In the genomic region with DNA sequence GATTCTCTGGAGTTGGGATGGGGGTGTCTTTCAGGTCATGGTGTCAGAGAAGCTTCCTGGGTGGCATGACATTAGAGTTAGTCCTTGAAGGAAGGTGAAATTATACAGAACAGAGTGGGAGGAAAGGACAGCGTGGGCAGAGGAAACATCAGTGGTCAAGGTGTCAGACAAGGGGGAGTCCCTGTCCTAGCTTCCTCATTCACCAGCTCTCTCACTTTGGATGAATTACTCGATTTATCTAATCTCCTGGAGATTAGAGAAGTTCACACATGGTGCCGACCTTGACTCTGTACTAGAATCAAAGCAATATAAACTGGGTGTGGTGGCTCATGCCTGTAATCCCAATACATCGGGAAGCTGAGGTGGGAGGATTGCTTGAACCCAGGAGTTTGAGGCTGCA, we compare ENCODE assay signal across 24 cellular contexts.
A peak's percentile ranks its signal among the peaks of the same experiment; 100 is the strongest.
DNase-seq lines count a peak whose midpoint lies in the region; ATAC-seq and TF ChIP-seq lines count a peak whose summit lies in the region.
"Had no signal": no experiment of that assay in that cellular context is flagged by ENCODE, and none has a peak within 500 bp of the region (broad histone marks: within the 10 kb centered on the region; RNA-seq: fewer than 3 reads in every experiment).

No MANE protein-coding gene starts in this region.

- H3K9me3 ChIP-seq in spleen, result no peaks in the 10 kb centered on the region

- TF ChIP-seq POLR2A in spleen (IDR thresholded peaks at IDR 0.05), result no peak

- H3K4me1 ChIP-seq in spleen, result no peaks in the 10 kb centered on the region

- TF ChIP-seq CTCF in natural killer cell (IDR thresholded peaks at IDR 0.05) (no peak), spleen (IDR thresholded peaks at IDR 0.05 in 8 of 11, conservative IDR thresholded peaks at IDR 0.05 in 3 of 11) (no peak)

- peak; percentile 10 for DNase-seq in activated naive CD4-positive, alpha-beta T cell treated with Interleukin-2 at 50 U/mL for 16 hours
- no peak for DNase-seq in activated naive CD4-positive, alpha-beta T cell treated with anti-CD3 and anti-CD28 coated beads, Interleukin-2, amount 10 ng/mL, durations not matched to agents 7 days and 5 days
- DNase-seq in natural killer cell (no peak), NCI-H1930 (lab: John Stamatoyannopoulos, UW) (no peak), NCI-H1417 treated with DMSO at 0.1 percent for 48 hours (lab: John Stamatoyannopoulos, UW) (no peak), spleen (no peak), caudate nucleus (lab: John Stamatoyannopoulos, UW) (no peak)
- DNase-seq: AML-193; C1 segment of cervical spinal cord; Calu3; CD8-positive, alpha-beta T cell; DMS153; H7; KG1; NCI-H1092 treated with DMSO at 0.1 percent for 48 hours; NCI-H146; NCI-H2029 treated with DMSO at 0.1 percent for 48 hours; NCI-H226; NCI-H510A treated with DMSO at 0.1 percent for 48 hours; NCI-H748 treated with DMSO at 0.1 percent for 48 hours; SHP77 treated with DMSO at 0.1 percent for 48 hours had no signal

- no peaks in the 10 kb centered on the region for H3K9me3 Mint-ChIP-seq in activated naive CD4-positive, alpha-beta T cell treated with anti-CD3 and anti-CD28 coated beads, Interleukin-2, amount 10 ng/mL, durations not matched to agents 7 days and 5 days
- H3K9me3 Mint-ChIP-seq in natural killer cell, result peaks cover 0 to 5% of the 10 kb centered on the region in 2 donors
- H3K9me3 Mint-ChIP-seq: CD8-positive, alpha-beta T cell had no signal

- H3K4me3 Mint-ChIP-seq in activated naive CD4-positive, alpha-beta T cell treated with anti-CD3 and anti-CD28 coated beads, Interleukin-2, amount 10 ng/mL, durations not matched to agents 7 days and 5 days, result no peak overlapping the region
- H3K4me3 Mint-ChIP-seq in natural killer cell, result peak overlapping the region; percentile 2
- H3K4me3 Mint-ChIP-seq: CD8-positive, alpha-beta T cell had no signal

- H3K4me1 Mint-ChIP-seq in activated naive CD4-positive, alpha-beta T cell treated with anti-CD3 and anti-CD28 coated beads, Interleukin-2, amount 10 ng/mL, durations not matched to agents 7 days and 5 days, result peaks cover 17% of the 10 kb centered on the region
- peaks cover 19% of the 10 kb centered on the region in 2 donors for H3K4me1 Mint-ChIP-seq in natural killer cell

- H3K36me3 ChIP-seq in spleen, result no peaks in the 10 kb centered on the region

- peak; percentile 62 for ATAC-seq in HG03432 (IDR thresholded peaks at IDR 0.05; ENCODE audit: unreplicated experiment)
- peak; percentile 36 to 81 (median 51) for ATAC-seq in natural killer cell
- ATAC-seq: CD8-positive, alpha-beta T cell had no signal

- peaks cover 0 to 29% (median 0%) of the 10 kb centered on the region in 7 donors for H3K27me3 ChIP-seq in spleen (replicated peaks in 1 of 7)

- CTCF ChIA-PET in activated naive CD4-positive, alpha-beta T cell treated with anti-CD3 and anti-CD28 coated beads, Interleukin-2, amount 10 ng/mL, durations not matched to agents 7 days and 5 days (lab: Charles Lee), result interaction anchor here (1.2 to 1.3 kb wide), 3 partner anchors 9 to 71 kb away, joined by 3 read pairs; no protein-coding TSS in a partner anchor

- intact Hi-C loops in natural killer cell (cut with micrococcal nuclease), result no loop called here
- intact Hi-C loops in spleen (cut with DNase I; ENCODE audit: low total_unique reads), result no loop called here

- H3K4me3 ChIP-seq in spleen, result no peak overlapping the region
- H3K4me3 ChIP-seq: SK-N-MC had no signal

- H3K27me3 Mint-ChIP-seq in activated naive CD4-positive, alpha-beta T cell treated with anti-CD3 and anti-CD28 coated beads, Interleukin-2, amount 10 ng/mL, durations not matched to agents 7 days and 5 days, result peaks cover 42% of the 10 kb centered on the region
- peaks cover 21 to 49% of the 10 kb centered on the region in 2 donors for H3K27me3 Mint-ChIP-seq in natural killer cell (ENCODE audit: low read depth in 2 of 2)

- H3K36me3 Mint-ChIP-seq in activated naive CD4-positive, alpha-beta T cell treated with anti-CD3 and anti-CD28 coated beads, Interleukin-2, amount 10 ng/mL, durations not matched to agents 7 days and 5 days, result no peaks in the 10 kb centered on the region
- H3K36me3 Mint-ChIP-seq in natural killer cell, result no peaks in the 10 kb centered on the region
- H3K36me3 Mint-ChIP-seq: CD8-positive, alpha-beta T cell had no signal

- H3K27ac ChIP-seq in spleen (no peak overlapping the region), caudate nucleus (ENCODE audit: low read depth, low read length) (no peak overlapping the region)
- H3K27ac ChIP-seq: RWPE1, SK-N-MC had no signal

- H3K27ac Mint-ChIP-seq in activated naive CD4-positive, alpha-beta T cell treated with anti-CD3 and anti-CD28 coated beads, Interleukin-2, amount 10 ng/mL, durations not matched to agents 7 days and 5 days, result no peak overlapping the region
- H3K27ac Mint-ChIP-seq in natural killer cell, result no peak overlapping the region
- H3K27ac Mint-ChIP-seq: CD8-positive, alpha-beta T cell had no signal

- WGBS in spleen, 5 donors, result 39 to 73% (median 42%) methylated on average over 4 of the region's 4 CpGs
